ENCODE assay signal across 8 cellular contexts in genomic region chr1:154404984-154405761, GRCh38. TPM values are rescaled to one million over a fixed set of nuclear protein-coding genes. Genes with fewer than 3 reads are reported as not detected.
DNase-seq lines count a peak whose midpoint lies in the region; ATAC-seq, FAIRE-seq and TF ChIP-seq lines count a peak whose summit lies in the region.

IL6R (plus strand) TSS chr1:154405343; CDS start chr1:154405630, 287 bp downstream.

- H3K27ac ChIP-seq in pancreas (peak within 1 kb of the TSS; percentile 76 to 94 (median 84)), upper lobe of right lung (peak within 1 kb of the TSS; percentile 99)

- 0 to 1% methylated on average over 60 to 67 of the region's 67 CpGs for WGBS in pancreas, 2 donors

- TF ChIP-seq CTCF in pancreas (IDR thresholded peaks at IDR 0.05) (peak in 2 of 4 donors; percentile 20 to 26), upper lobe of right lung (IDR thresholded peaks at IDR 0.05) (peak; percentile 42)

- ATAC-seq in GM18868 (IDR thresholded peaks at IDR 0.05; ENCODE audit: unreplicated experiment) (peak; percentile 24), left cardiac atrium (peak; percentile 87 to 89), pancreas (peak; percentile 78 to 85 (median 82)), upper lobe of right lung (peak; percentile 87)

- no peaks in the 10 kb centered on the region for H3K27me3 ChIP-seq in pancreas
- no peaks in the 10 kb centered on the region for H3K27me3 ChIP-seq in upper lobe of right lung

- H3K9me3 ChIP-seq in pancreas (no peaks in the 10 kb centered on the region), upper lobe of right lung (no peaks in the 10 kb centered on the region)

- DNase-seq in AG08395 (ENCODE audit: low spot score) (peak; percentile 91), HUDEP-2 (lab: John Stamatoyannopoulos, UW; ENCODE audit: unreplicated experiment in 76 of 76) (peak in 45 of 76 experiments; percentile 10 to 50 (median 28)), SW 1271 (lab: John Stamatoyannopoulos, UW) (peak; percentile 25 to 65), amniotic stem cell (lab: John Stamatoyannopoulos, UW) (peak; percentile 88), left cardiac atrium (peak; percentile 96), pancreas (peak; percentile 80 to 92 (median 88)), upper lobe of right lung (peak; percentile 97)

- H3K4me1 ChIP-seq in pancreas: peaks cover 0 to 9% (median 0%) of the 10 kb centered on the region in 3 donors
- peaks cover 46% of the 10 kb centered on the region for H3K4me1 ChIP-seq in upper lobe of right lung

- no peak for FAIRE-seq in pancreas (lab: Jason Lieb, UNC)

- H3K4me3 ChIP-seq in pancreas (peak within 1 kb of the TSS; percentile 36 to 70 (median 56)), upper lobe of right lung (peak within 1 kb of the TSS; percentile 72)

- H3K36me3 ChIP-seq in pancreas (no peaks in the 10 kb centered on the region), upper lobe of right lung (no peaks in the 10 kb centered on the region)

- intact Hi-C loops in left cardiac atrium (cut with DNase I): loop anchor here (10.0 kb wide), 2 partner anchors 50 kb away; no protein-coding TSS in a partner anchor
- intact Hi-C loops in pancreas (cut with DNase I): loop anchor here in 1 of 3 donors (10.0 kb wide), 1 partner anchor 60 kb away; no protein-coding TSS in a partner anchor
- intact Hi-C loops in upper lobe of right lung (cut with DNase I): no loop called here

RNA-seq across cellular contexts. Expression of gene IL6R, which starts in this region (rescaled TPM):
- total RNA-seq in left cardiac atrium (10 to 100 TPM; 11.2 to 11.4 TPM), pancreas (10 to 100 TPM in 2 of 6 donors, 1 to 10 TPM in 4; 2.2 to 12.9 (median 7.1) TPM), upper lobe of right lung (60.2 TPM)
- polyA plus RNA-seq in pancreas: 10 to 100 TPM in 1 of 2 donors, 1 to 10 TPM in 1; 4.3 to 10.3 TPM

Comparison
In these comparisons a context has a peak if more than half of its experiments do, and no peak if none do; other contexts are left out.
1. Peak in every context shown above with its lines: DNase-seq, ATAC-seq, H3K4me3 ChIP-seq and H3K27ac ChIP-seq.
2. DNase-seq: peak in every context shown above with its lines; median percentile 97 in upper lobe of right lung; 96 in left cardiac atrium; 91 in AG08395; 88 in amniotic stem cell; 88 in pancreas; 45 in SW 1271; 28 in HUDEP-2.
3. ATAC-seq: peak in every context shown above with its lines; median percentile 88 in left cardiac atrium; 87 in upper lobe of right lung; 82 in pancreas; 24 in GM18868.